1 cellular context compared by ENCODE assay signal in the genomic region with DNA sequence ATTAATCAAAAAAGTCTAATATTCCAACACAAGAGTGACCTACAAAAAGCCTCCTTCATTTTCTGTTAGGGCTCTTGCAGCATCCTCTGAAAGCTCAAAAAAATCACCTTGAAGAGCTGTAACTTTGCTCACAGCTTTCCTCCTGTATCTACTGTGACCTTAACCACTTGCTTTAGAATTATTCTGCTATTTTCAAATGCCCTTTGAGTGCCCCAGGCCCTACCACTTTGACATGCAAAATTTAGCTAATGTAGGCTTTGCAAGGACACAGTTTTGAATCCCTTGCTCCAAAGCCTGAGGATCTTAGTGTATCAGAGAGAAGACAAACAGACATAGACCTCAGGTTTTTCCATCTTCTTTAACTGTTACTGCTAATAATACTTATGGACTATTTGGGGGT.
TF ChIP-seq lines count a peak whose summit lies in the region.

No MANE protein-coding gene starts in this region.

TF ChIP-seq in GM23338, 12 proteins besides CTCF, POLR2A, EP300 and RAD21 (continued from another document):
- TF ChIP-seq, protein P1, sequence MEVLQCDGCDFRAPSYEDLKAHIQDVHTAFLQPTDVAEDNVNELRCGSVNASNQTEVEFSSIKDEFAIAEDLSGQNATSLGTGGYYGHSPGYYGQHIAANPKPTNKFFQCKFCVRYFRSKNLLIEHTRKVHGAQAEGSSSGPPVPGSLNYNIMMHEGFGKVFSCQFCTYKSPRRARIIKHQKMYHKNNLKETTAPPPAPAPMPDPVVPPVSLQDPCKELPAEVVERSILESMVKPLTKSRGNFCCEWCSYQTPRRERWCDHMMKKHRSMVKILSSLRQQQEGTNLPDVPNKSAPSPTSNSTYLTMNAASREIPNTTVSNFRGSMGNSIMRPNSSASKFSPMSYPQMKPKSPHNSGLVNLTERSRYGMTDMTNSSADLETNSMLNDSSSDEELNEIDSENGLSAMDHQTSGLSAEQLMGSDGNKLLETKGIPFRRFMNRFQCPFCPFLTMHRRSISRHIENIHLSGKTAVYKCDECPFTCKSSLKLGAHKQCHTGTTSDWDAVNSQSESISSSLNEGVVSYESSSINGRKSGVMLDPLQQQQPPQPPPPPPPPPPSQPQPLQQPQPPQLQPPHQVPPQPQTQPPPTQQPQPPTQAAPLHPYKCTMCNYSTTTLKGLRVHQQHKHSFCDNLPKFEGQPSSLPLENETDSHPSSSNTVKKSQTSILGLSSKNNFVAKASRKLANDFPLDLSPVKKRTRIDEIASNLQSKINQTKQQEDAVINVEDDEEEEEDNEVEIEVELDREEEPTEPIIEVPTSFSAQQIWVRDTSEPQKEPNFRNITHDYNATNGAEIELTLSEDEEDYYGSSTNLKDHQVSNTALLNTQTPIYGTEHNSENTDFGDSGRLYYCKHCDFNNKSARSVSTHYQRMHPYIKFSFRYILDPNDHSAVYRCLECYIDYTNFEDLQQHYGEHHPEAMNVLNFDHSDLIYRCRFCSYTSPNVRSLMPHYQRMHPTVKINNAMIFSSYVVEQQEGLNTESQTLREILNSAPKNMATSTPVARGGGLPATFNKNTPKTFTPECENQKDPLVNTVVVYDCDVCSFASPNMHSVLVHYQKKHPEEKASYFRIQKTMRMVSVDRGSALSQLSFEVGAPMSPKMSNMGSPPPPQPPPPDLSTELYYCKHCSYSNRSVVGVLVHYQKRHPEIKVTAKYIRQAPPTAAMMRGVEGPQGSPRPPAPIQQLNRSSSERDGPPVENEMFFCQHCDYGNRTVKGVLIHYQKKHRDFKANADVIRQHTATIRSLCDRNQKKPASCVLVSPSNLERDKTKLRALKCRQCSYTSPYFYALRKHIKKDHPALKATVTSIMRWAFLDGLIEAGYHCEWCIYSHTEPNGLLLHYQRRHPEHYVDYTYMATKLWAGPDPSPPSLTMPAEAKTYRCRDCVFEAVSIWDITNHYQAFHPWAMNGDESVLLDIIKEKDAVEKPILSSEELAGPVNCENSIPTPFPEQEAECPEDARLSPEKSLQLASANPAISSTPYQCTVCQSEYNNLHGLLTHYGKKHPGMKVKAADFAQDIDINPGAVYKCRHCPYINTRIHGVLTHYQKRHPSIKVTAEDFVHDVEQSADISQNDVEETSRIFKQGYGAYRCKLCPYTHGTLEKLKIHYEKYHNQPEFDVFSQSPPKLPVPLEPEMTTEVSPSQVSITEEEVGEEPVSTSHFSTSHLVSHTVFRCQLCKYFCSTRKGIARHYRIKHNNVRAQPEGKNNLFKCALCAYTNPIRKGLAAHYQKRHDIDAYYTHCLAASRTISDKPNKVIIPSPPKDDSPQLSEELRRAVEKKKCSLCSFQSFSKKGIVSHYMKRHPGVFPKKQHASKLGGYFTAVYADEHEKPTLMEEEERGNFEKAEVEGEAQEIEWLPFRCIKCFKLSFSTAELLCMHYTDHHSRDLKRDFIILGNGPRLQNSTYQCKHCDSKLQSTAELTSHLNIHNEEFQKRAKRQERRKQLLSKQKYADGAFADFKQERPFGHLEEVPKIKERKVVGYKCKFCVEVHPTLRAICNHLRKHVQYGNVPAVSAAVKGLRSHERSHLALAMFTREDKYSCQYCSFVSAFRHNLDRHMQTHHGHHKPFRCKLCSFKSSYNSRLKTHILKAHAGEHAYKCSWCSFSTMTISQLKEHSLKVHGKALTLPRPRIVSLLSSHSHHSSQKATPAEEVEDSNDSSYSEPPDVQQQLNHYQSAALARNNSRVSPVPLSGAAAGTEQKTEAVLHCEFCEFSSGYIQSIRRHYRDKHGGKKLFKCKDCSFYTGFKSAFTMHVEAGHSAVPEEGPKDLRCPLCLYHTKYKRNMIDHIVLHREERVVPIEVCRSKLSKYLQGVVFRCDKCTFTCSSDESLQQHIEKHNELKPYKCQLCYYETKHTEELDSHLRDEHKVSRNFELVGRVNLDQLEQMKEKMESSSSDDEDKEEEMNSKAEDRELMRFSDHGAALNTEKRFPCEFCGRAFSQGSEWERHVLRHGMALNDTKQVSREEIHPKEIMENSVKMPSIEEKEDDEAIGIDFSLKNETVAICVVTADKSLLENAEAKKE (CRISPR knock-in tag; IDR thresholded peaks at IDR 0.05): no peak
- TF ChIP-seq POLR2AphosphoS5 (IDR thresholded peaks at IDR 0.05; ENCODE audit: low read depth) (no peak), EZH2phosphoT487 (IDR thresholded peaks at IDR 0.05; ENCODE audit: unreplicated experiment) (no peak)
- TF ChIP-seq, protein P2, sequence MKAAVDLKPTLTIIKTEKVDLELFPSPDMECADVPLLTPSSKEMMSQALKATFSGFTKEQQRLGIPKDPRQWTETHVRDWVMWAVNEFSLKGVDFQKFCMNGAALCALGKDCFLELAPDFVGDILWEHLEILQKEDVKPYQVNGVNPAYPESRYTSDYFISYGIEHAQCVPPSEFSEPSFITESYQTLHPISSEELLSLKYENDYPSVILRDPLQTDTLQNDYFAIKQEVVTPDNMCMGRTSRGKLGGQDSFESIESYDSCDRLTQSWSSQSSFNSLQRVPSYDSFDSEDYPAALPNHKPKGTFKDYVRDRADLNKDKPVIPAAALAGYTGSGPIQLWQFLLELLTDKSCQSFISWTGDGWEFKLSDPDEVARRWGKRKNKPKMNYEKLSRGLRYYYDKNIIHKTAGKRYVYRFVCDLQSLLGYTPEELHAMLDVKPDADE (IDR thresholded peaks at IDR 0.05): no peak
